ENCODE assay signal across 10 cellular contexts in the genomic region with DNA sequence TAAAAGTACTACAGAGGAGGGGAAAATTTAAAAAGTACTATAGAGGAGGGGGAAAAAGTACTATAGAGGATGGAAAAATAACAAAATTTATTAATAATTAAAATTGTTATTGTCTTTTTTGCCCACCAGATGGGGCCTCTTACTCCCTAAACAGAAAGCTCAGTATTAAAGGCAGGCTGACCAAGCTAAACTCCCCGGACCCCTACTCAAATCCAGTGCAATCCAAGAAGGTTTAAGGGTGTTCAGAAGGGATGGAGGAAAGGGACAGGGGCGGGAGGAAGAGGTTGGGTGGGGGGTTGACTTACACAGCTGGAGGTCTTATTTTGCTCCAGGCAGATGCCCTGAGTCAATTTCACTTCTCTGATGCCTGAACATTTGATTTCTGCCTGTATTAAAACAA. TPM values are rescaled to one million over a fixed set of nuclear protein-coding genes. Genes with fewer than 3 reads are reported as not detected.
DNase-seq lines count a peak whose midpoint lies in the region; ATAC-seq and TF ChIP-seq lines count a peak whose summit lies in the region.
"Had no signal": no experiment of that assay in that cellular context is flagged by ENCODE, and none has a peak within 500 bp of the region (broad histone marks: within the 10 kb centered on the region; RNA-seq: fewer than 3 reads in every experiment).

No MANE protein-coding gene starts in this region.

- H3K36me3 ChIP-seq in Karpas-422 (ENCODE audit: insufficient read depth, low read length) (no peaks in the 10 kb centered on the region), neural progenitor cell (no peaks in the 10 kb centered on the region), aorta (ENCODE audit: control insufficient read depth in 1 of 2, insufficient read depth in 2 of 2, low read length in 1 of 2) (no peaks in the 10 kb centered on the region)
- H3K36me3 ChIP-seq: stomach had no signal

- no peaks in the 10 kb centered on the region for H3K9me2 ChIP-seq in Karpas-422 (replicated peaks; ENCODE audit: insufficient read depth, low read length)

- ATAC-seq in HG02970 (IDR thresholded peaks at IDR 0.05; ENCODE audit: low FRiP score, unreplicated experiment), result no peak
- ATAC-seq in aorta (ENCODE audit: low FRiP score), result no peak
- ATAC-seq in GM18502 (IDR thresholded peaks at IDR 0.05; ENCODE audit: poor library complexity, unreplicated experiment), result no peak

- H3K27ac Mint-ChIP-seq in neural progenitor cell, result no peak overlapping the region
- H3K27ac Mint-ChIP-seq: IgD-negative memory B cell had no signal

- no peak overlapping the region for H3K27ac ChIP-seq in C4-2B
- H3K27ac ChIP-seq in Karpas-422 (ENCODE audit: low read length), result no peak overlapping the region
- no peak overlapping the region for H3K27ac ChIP-seq in neural progenitor cell
- no peak overlapping the region for H3K27ac ChIP-seq in aorta (ENCODE audit: low read depth in 1 of 2, low read length in 2 of 2)

- no peaks in the 10 kb centered on the region for H3K9me3 ChIP-seq in Karpas-422 (ENCODE audit: low read length)
- H3K9me3 ChIP-seq in neural progenitor cell (ENCODE audit: low read depth), result no peaks in the 10 kb centered on the region
- no peaks in the 10 kb centered on the region for H3K9me3 ChIP-seq in aorta (ENCODE audit: control insufficient read depth, low read length)
- H3K9me3 ChIP-seq: stomach had no signal

- H3K79me2 ChIP-seq in Karpas-422 (ENCODE audit: low read length) (no peaks in the 10 kb centered on the region), neural progenitor cell (ENCODE audit: low read depth) (no peaks in the 10 kb centered on the region)

- TF ChIP-seq CTCF in C4-2B (conservative IDR thresholded peaks at IDR 0.05) (peak; percentile 63), cardiac fibroblast (IDR thresholded peaks at IDR 0.05; ENCODE audit: low read depth, low read length) (peak; percentile 40), neural progenitor cell (IDR thresholded peaks at IDR 0.05) (peak; percentile 46)

- DNase-seq in Karpas-422, result peak; percentile 51
- peak; percentile 50 for DNase-seq in cardiac fibroblast (ENCODE audit: low read depth in 2 of 2)
- peak; percentile 44 for DNase-seq in neural progenitor cell (ENCODE audit: low spot score)
- no peak for DNase-seq in foreskin melanocyte
- DNase-seq in aorta, result no peak
- DNase-seq: stomach had no signal

- H3K4me2 ChIP-seq in Karpas-422 (ENCODE audit: low read depth, low read length, poor library complexity, severe bottlenecking) (no peak overlapping the region), neural progenitor cell (no peak overlapping the region)

- H3K9me3 Mint-ChIP-seq in neural progenitor cell, result no peaks in the 10 kb centered on the region
- H3K9me3 Mint-ChIP-seq: IgD-negative memory B cell had no signal

- no peaks in the 10 kb centered on the region for H3K36me3 Mint-ChIP-seq in neural progenitor cell
- H3K36me3 Mint-ChIP-seq: IgD-negative memory B cell had no signal

- H3F3A ChIP-seq in neural progenitor cell (ENCODE audit: low read depth), result no peaks in the 10 kb centered on the region

- H3K27me3 Mint-ChIP-seq in neural progenitor cell (ENCODE audit: insufficient read depth, low read depth), result no peaks in the 10 kb centered on the region

- peaks cover 6% of the 10 kb centered on the region for H3K4me1 ChIP-seq in Karpas-422 (ENCODE audit: low read length)
- no peaks in the 10 kb centered on the region for H3K4me1 ChIP-seq in neural progenitor cell
- peaks cover 0 to 6% of the 10 kb centered on the region in 2 donors for H3K4me1 ChIP-seq in aorta (ENCODE audit: control insufficient read depth in 1 of 2, insufficient read depth in 2 of 2, low read length in 2 of 2)

- H4K20me1 ChIP-seq in Karpas-422 (ENCODE audit: insufficient read depth, low read depth, low read length) (no peaks in the 10 kb centered on the region), neural progenitor cell (ENCODE audit: low read depth) (no peaks in the 10 kb centered on the region)

- H3K27me3 ChIP-seq in Karpas-422 (ENCODE audit: low read length) (no peaks in the 10 kb centered on the region), neural progenitor cell (no peaks in the 10 kb centered on the region), aorta (ENCODE audit: control insufficient read depth in 1 of 2, insufficient read depth in 2 of 2, low read length in 1 of 2) (no peaks in the 10 kb centered on the region)
- H3K27me3 ChIP-seq: stomach had no signal

- no peak overlapping the region for H3K4me3 Mint-ChIP-seq in neural progenitor cell
- H3K4me3 Mint-ChIP-seq: IgD-negative memory B cell had no signal

- 36 to 77% methylated on average over 2 of the region's 2 CpGs for WGBS in aorta, 2 donors

- no peak overlapping the region for H3K4me3 ChIP-seq in Karpas-422 (ENCODE audit: low read length)
- no peak overlapping the region for H3K4me3 ChIP-seq in cardiac fibroblast (replicated peaks in 1 of 2; ENCODE audit: low read depth in 2 of 2, low read length in 2 of 2)
- no peak overlapping the region for H3K4me3 ChIP-seq in neural progenitor cell
- no peak overlapping the region for H3K4me3 ChIP-seq in aorta (ENCODE audit: low read length in 2 of 2)
- H3K4me3 ChIP-seq: stomach had no signal

- intact Hi-C loops in aorta (cut with DNase I), result no loop called here

- H2AFZ ChIP-seq in Karpas-422 (ENCODE audit: low read length), result no peak overlapping the region
- no peak overlapping the region for H2AFZ ChIP-seq in neural progenitor cell (replicated peaks)

- H3K9ac ChIP-seq in Karpas-422 (ENCODE audit: low read length) (no peak overlapping the region), neural progenitor cell (no peak overlapping the region)

- H3K4me1 Mint-ChIP-seq in neural progenitor cell, result no peaks in the 10 kb centered on the region

RNA-seq across cellular contexts. Expression of gene CD34, which starts 13.7 kb away (rescaled TPM):
- 0.04 TPM in 1 of 2 replicates, not detected in the other for total RNA-seq in Karpas-422 (2014; rRNA removed; shearing (Covaris generic); ENCODE audit: low replicate concordance)
- total RNA-seq in neural progenitor cell (ENCODE audit: low replicate concordance), result 0.12 and 0.43 TPM in 2 replicates
- 100 to 1,000 TPM in 1 of 2 donors, 10 to 100 TPM in 1; 61.4 to 195 TPM for total RNA-seq in aorta
- 10 to 100 TPM; 10.5 to 16.5 TPM for polyA plus RNA-seq in aorta
- polyA plus RNA-seq: IgD-negative memory B cell had no signal

Comparison
In these comparisons a context has a peak if more than half of its experiments do, and no peak if none do; other contexts are left out.
1. DNase-seq: peak in Karpas-422 (single experiment), cardiac fibroblast (2 of 2) and neural progenitor cell (single experiment); none in foreskin melanocyte (single experiment) and aorta (0 of 2).
2. RNA of gene CD34, which starts 13.7 kb away (total RNA-seq): 61.4 to 195 TPM in aorta; 0.12 to 0.43 TPM in neural progenitor cell and 0.04 TPM in Karpas-422; every median in the first group is over 10 times any median in the second.
3. Peak in every context shown above with its lines, with median percentiles within 50 percentile points of each other: CTCF ChIP-seq.